18 cellular contexts compared by ENCODE assay signal in genomic region chr1:24104854-24105253, GRCh38. TPM values are rescaled to one million over a fixed set of nuclear protein-coding genes. Genes with fewer than 3 reads are reported as not detected.
DNase-seq lines count a peak whose midpoint lies in the region; ATAC-seq and TF ChIP-seq lines count a peak whose summit lies in the region.
"Had no signal": no experiment of that assay in that cellular context is flagged by ENCODE, and none has a peak within 500 bp of the region (broad histone marks: within the 10 kb centered on the region; RNA-seq: fewer than 3 reads in every experiment).

No MANE protein-coding gene starts in this region.

- peaks cover 90% of the 10 kb centered on the region for H3K4me1 ChIP-seq in left ventricle myocardium inferior
- peaks cover 7 to 58% (median 30%) of the 10 kb centered on the region in 9 donors for H3K4me1 ChIP-seq in heart right ventricle
- peaks cover 27% of the 10 kb centered on the region for H3K4me1 ChIP-seq in hepatocyte (ENCODE audit: insufficient read depth)
- H3K4me1 ChIP-seq in neuronal stem cell (ENCODE audit: control insufficient read depth in 2 of 2, insufficient read depth in 1 of 2, low read depth in 1 of 2, low read length in 2 of 2) = peaks cover 0 to 12% of the 10 kb centered on the region in 2 donors
- peaks cover 43% of the 10 kb centered on the region for H3K4me1 ChIP-seq in suprapubic skin
- no peaks in the 10 kb centered on the region for H3K4me1 ChIP-seq in HAP-1

- no peak overlapping the region for H2BK12ac ChIP-seq in neuronal stem cell (ENCODE audit: low read length)

- no peaks in the 10 kb centered on the region for H3K79me2 ChIP-seq in hepatocyte

- ATAC-seq in heart right ventricle = no peak
- ATAC-seq: GM12878, GM23338 had no signal

- intact Hi-C loops in left ventricle myocardium inferior (cut with micrococcal nuclease) = no loop called here
- intact Hi-C loops in heart right ventricle (cut with DNase I) = loop anchor here in 1 of 10 donors (5.0 kb wide), 1 partner anchor 33 kb away; no protein-coding TSS in a partner anchor

- H3K14ac ChIP-seq in neuronal stem cell (ENCODE audit: low read length) = peak overlapping the region; percentile 58

- no peaks in the 10 kb centered on the region for H3K79me1 ChIP-seq in neuronal stem cell (ENCODE audit: low read depth, low read length)

- no peak overlapping the region for H2BK15ac ChIP-seq in neuronal stem cell (ENCODE audit: low read length)

- H3K27ac ChIP-seq in left ventricle myocardium inferior (replicated peaks) (peak overlapping the region; percentile 96), heart right ventricle (peak overlapping the region in 4 of 10 donors; percentile 14 to 31 (median 22)), hepatocyte (peak overlapping the region; percentile 90), neuronal stem cell (replicated peaks; ENCODE audit: low read length) (no peak overlapping the region), suprapubic skin (peak overlapping the region; percentile 71)
- H3K27ac ChIP-seq: 22Rv1 had no signal

- H3K27me3 ChIP-seq in left ventricle myocardium inferior (ENCODE audit: low read depth) (no peaks in the 10 kb centered on the region), heart right ventricle (no peaks in the 10 kb centered on the region), hepatocyte (no peaks in the 10 kb centered on the region), neuronal stem cell (ENCODE audit: control insufficient read depth in 3 of 3, insufficient read depth in 3 of 3, low read depth in 1 of 3, low read length in 3 of 3) (peaks cover 0 to 13% (median 0%) of the 10 kb centered on the region in 3 experiments), suprapubic skin (no peaks in the 10 kb centered on the region), HAP-1 (ENCODE audit: low read depth) (no peaks in the 10 kb centered on the region)

- H3K9me3 ChIP-seq in left ventricle myocardium inferior (replicated peaks) = no peaks in the 10 kb centered on the region
- H3K9me3 ChIP-seq in heart right ventricle = no peaks in the 10 kb centered on the region
- H3K9me3 ChIP-seq in hepatocyte (ENCODE audit: low read depth) = no peaks in the 10 kb centered on the region
- H3K9me3 ChIP-seq in neuronal stem cell (replicated peaks in 1 of 2; ENCODE audit: control insufficient read depth in 2 of 2, insufficient read depth in 1 of 2, low read depth in 1 of 2, low read length in 2 of 2) = no peaks in the 10 kb centered on the region
- H3K9me3 ChIP-seq in suprapubic skin = no peaks in the 10 kb centered on the region
- H3K9me3 ChIP-seq in HAP-1 = no peaks in the 10 kb centered on the region

- no peak for TF ChIP-seq POLR2A in suprapubic skin (IDR thresholded peaks at IDR 0.05)

- H4K8ac ChIP-seq in neuronal stem cell (ENCODE audit: low read depth, low read length) = no peak overlapping the region

- H3K9me2 ChIP-seq in hepatocyte (replicated peaks; ENCODE audit: insufficient read depth) = no peaks in the 10 kb centered on the region

- TF ChIP-seq CTCF in left ventricle myocardium inferior (IDR thresholded peaks at IDR 0.05; ENCODE audit: borderline replicate concordance) (no peak), heart right ventricle (IDR thresholded peaks at IDR 0.05) (no peak), hepatocyte (IDR thresholded peaks at IDR 0.05; ENCODE audit: poor library complexity) (no peak), suprapubic skin (IDR thresholded peaks at IDR 0.05) (no peak)

- H3K36me3 ChIP-seq in left ventricle myocardium inferior = peaks cover 37% of the 10 kb centered on the region
- H3K36me3 ChIP-seq in heart right ventricle = peaks cover 0 to 38% (median 0%) of the 10 kb centered on the region in 9 donors
- no peaks in the 10 kb centered on the region for H3K36me3 ChIP-seq in hepatocyte (replicated peaks; ENCODE audit: insufficient read depth, low read depth)
- no peaks in the 10 kb centered on the region for H3K36me3 ChIP-seq in neuronal stem cell (replicated peaks in 1 of 2; ENCODE audit: control insufficient read depth in 2 of 2, insufficient read depth in 2 of 2, low read length in 2 of 2)
- no peaks in the 10 kb centered on the region for H3K36me3 ChIP-seq in suprapubic skin
- no peaks in the 10 kb centered on the region for H3K36me3 ChIP-seq in HAP-1 (replicated peaks)

- in situ Hi-C loops in HAP-1 (cut with MboI; ENCODE audit: low sequenced_read_pairs) = no loop called here

- H2BK5ac ChIP-seq in neuronal stem cell (ENCODE audit: low read length) = no peak overlapping the region

- no peak overlapping the region for H3K4ac ChIP-seq in neuronal stem cell (ENCODE audit: low read length)

- H2AFZ ChIP-seq in hepatocyte (no peak overlapping the region), neuronal stem cell (ENCODE audit: low read length) (no peak overlapping the region)
- H2AFZ ChIP-seq: GM23338 had no signal

- H3K18ac ChIP-seq in neuronal stem cell (ENCODE audit: low read length) = no peak overlapping the region

- no peak for DNase-seq in left ventricle myocardium inferior
- no peak for DNase-seq in heart right ventricle
- no peak for DNase-seq in hepatocyte (ENCODE audit: low spot score)
- DNase-seq in neuronal stem cell (ENCODE audit: low spot score) = no peak
- no peak for DNase-seq in suprapubic skin (ENCODE audit: low spot score in 2 of 2)
- no peak for DNase-seq in mesenteric fat pad (ENCODE audit: low spot score)
- no peak for DNase-seq in stimulated activated CD4-positive, alpha-beta T cell treated with anti-CD3 and anti-CD28 coated beads, Interleukin-2, amount 100 ng/mL, for 48 hours
- no peak for DNase-seq in HAP-1 (ENCODE audit: low spot score in 2 of 2)
- DNase-seq: CD4-positive, CD25-positive, alpha-beta regulatory T cell; DMS 273 treated with DMSO at 0.1 percent for 48 hours; DMS79; H9 had no signal

- no peak overlapping the region for H3K23ac ChIP-seq in neuronal stem cell (ENCODE audit: low read depth, low read length, poor library complexity)

- TF ChIP-seq EP300 in suprapubic skin (IDR thresholded peaks at IDR 0.05) = no peak

- 89 to 94% methylated on average over 7 of the region's 7 CpGs for WGBS in heart right ventricle, 2 donors
- WGBS in hepatocyte (ENCODE audit: low lambda C conversion rate, missing lambda C conversion rate) = 92% methylated on average over 7 of the region's 7 CpGs
- no CpG with 5 or more reads among the region's 7 CpGs for WGBS in neuronal stem cell (ENCODE audit: extremely low coverage in 2 of 2, insufficient read length in 2 of 2, insufficient replicate concordance in 1 of 2), 2 donors
- WGBS in suprapubic skin = 68% methylated on average over 6 of the region's 7 CpGs

- H3K4me3 ChIP-seq in left ventricle myocardium inferior = no peak overlapping the region
- no peak overlapping the region for H3K4me3 ChIP-seq in heart right ventricle
- no peak overlapping the region for H3K4me3 ChIP-seq in hepatocyte
- no peak overlapping the region for H3K4me3 ChIP-seq in neuronal stem cell (ENCODE audit: low read length in 2 of 2)
- no peak overlapping the region for H3K4me3 ChIP-seq in suprapubic skin
- no peak overlapping the region for H3K4me3 ChIP-seq in HAP-1
- H3K4me3 ChIP-seq: GM12878, GM23338 had no signal

- H3K4me2 ChIP-seq in hepatocyte = no peak overlapping the region
- H3K4me2 ChIP-seq in neuronal stem cell (ENCODE audit: insufficient read depth, low read length, poor library complexity, severe bottlenecking) = no peak overlapping the region
- H3K4me2 ChIP-seq: GM23338 had no signal

- no peaks in the 10 kb centered on the region for H4K20me1 ChIP-seq in hepatocyte (ENCODE audit: insufficient read depth, poor library complexity, severe bottlenecking)

- no peak overlapping the region for H3K9ac ChIP-seq in neuronal stem cell (ENCODE audit: low read depth, low read length, poor library complexity)

- H2BK120ac ChIP-seq in neuronal stem cell (ENCODE audit: low read depth, low read length) = no peak overlapping the region

- no peak overlapping the region for H4K91ac ChIP-seq in neuronal stem cell (ENCODE audit: low read depth, low read length, poor library complexity)

- H2AK5ac ChIP-seq in neuronal stem cell (ENCODE audit: low read depth, low read length) = no peak overlapping the region

RNA-seq across cellular contexts. Expression of gene MYOM3, which starts 7.1 kb away (rescaled TPM):
- 440 TPM for total RNA-seq in left ventricle myocardium inferior
- 100 to 1,000 TPM; 285 to 428 (median 328) TPM for total RNA-seq in heart right ventricle
- polyA plus RNA-seq in heart right ventricle = 100 to 1,000 TPM in 1 of 2 donors, 10 to 100 TPM in 1; 85.3 to 293 TPM
- total RNA-seq in hepatocyte = 2.2 and 2.4 TPM in 2 replicates
- polyA plus RNA-seq in hepatocyte = 0.67 and 2.0 TPM in 2 replicates
- 0.18 TPM for polyA plus RNA-seq in neuronal stem cell (2013, experiment 1 of 2)
- polyA plus RNA-seq in neuronal stem cell (2013, experiment 2 of 2) = 0.10 TPM
- total RNA-seq in suprapubic skin = 1 to 10 TPM; 1.5 to 2.3 (median 2.1) TPM
- 0.42 TPM for total RNA-seq in mesenteric fat pad
- total RNA-seq: A673; CD4-positive, CD25-positive, alpha-beta regulatory T cell; GM12878; GM23338 had no signal
- polyA plus RNA-seq: BJ; CD4-positive, CD25-positive, alpha-beta regulatory T cell; GM23338 had no signal

RNA-seq across cellular contexts. Expression of gene IL22RA1, which starts 38.1 kb away (rescaled TPM):
- total RNA-seq in left ventricle myocardium inferior (0.14 TPM), heart right ventricle (1 to 10 TPM in 1 of 10 donors, under 1 TPM in 8, not detected in 1; 0.13 to 1.6 (median 0.31) TPM), hepatocyte (4.7 and 6.1 TPM in 2 replicates), suprapubic skin (10 to 100 TPM; 16.6 to 36.4 (median 27.8) TPM), mesenteric fat pad (not detected)
- polyA plus RNA-seq in heart right ventricle (under 1 TPM; 0.07 to 0.29 TPM), hepatocyte (3.5 and 8.2 TPM in 2 replicates)
- polyA plus RNA-seq in neuronal stem cell (2013, experiment 1 of 2) = 0.03 TPM
- 0.03 TPM for polyA plus RNA-seq in neuronal stem cell (2013, experiment 2 of 2)
- total RNA-seq: CD4-positive, CD25-positive, alpha-beta regulatory T cell; G401; GM12878 had no signal
- polyA plus RNA-seq: BJ; CD4-positive, CD25-positive, alpha-beta regulatory T cell; GM12878 had no signal

Comparison
In these comparisons a context has a peak if more than half of its experiments do, and no peak if none do; other contexts are left out.
1. RNA of gene MYOM3, which starts 7.1 kb away (total RNA-seq): 440 TPM in left ventricle myocardium inferior (single experiment) and 285 to 428 TPM in heart right ventricle; 2.2 to 2.4 TPM in hepatocyte, 1.5 to 2.3 TPM in suprapubic skin and 0.42 TPM in mesenteric fat pad (single experiment); every median in the first group is over 10 times any median in the second.